In genomic region chr1:202090994-202091393, GRCh38 we compare ENCODE assay signal across 22 cellular contexts. TPM values are rescaled to one million over a fixed set of nuclear protein-coding genes. Genes with fewer than 3 reads are reported as not detected.
DNase-seq lines count a peak whose midpoint lies in the region; ATAC-seq, FAIRE-seq and TF ChIP-seq lines count a peak whose summit lies in the region.
"Had no signal": no experiment of that assay in that cellular context is flagged by ENCODE, and none has a peak within 500 bp of the region (broad histone marks: within the 10 kb centered on the region; RNA-seq: fewer than 3 reads in every experiment).

No MANE protein-coding gene starts in this region.

- no peak overlapping the region for H2BK15ac ChIP-seq in mesendoderm (replicated peaks; ENCODE audit: low read depth)

- no peaks in the 10 kb centered on the region for H3K9me1 ChIP-seq in K562 (ENCODE audit: control insufficient read depth, insufficient read depth, low read length)

- no peak overlapping the region for H2BK120ac ChIP-seq in mesendoderm (ENCODE audit: low read depth, low read length)

- H3K4me1 ChIP-seq in HEK293 (ENCODE audit: control insufficient read depth, insufficient read depth, low read length) (no peaks in the 10 kb centered on the region), K562 (replicated peaks in 1 of 2; ENCODE audit: control insufficient read depth in 2 of 2, insufficient read depth in 2 of 2, low read length in 2 of 2) (peaks cover 0 to 4% of the 10 kb centered on the region in 2 experiments; a peak in 1 of 5 replicates), mesendoderm (ENCODE audit: control insufficient read depth, low read depth, low read length) (peaks cover 2% of the 10 kb centered on the region)
- H3K4me1 ChIP-seq: ascending aorta had no signal

- intact Hi-C loops in K562 (cut with micrococcal nuclease) = no loop called here
- intact Hi-C loops in sciatic nerve (cut with DNase I) = no loop called here

- CTCF ChIA-PET in HEK293 (lab: Yijun Ruan, JAX) = interaction anchor here (0.6 to 1.5 kb wide), 2 partner anchors 56 to 92 kb away, joined by 3 to 10 read pairs; no protein-coding TSS in a partner anchor
- CTCF ChIA-PET in K562 (lab: Yijun Ruan, JAX; ENCODE audit: low intra/inter-chr PET ratio) = interaction anchor here (2.2 kb wide), 1 partner anchor 81 kb away, joined by 11 read pairs; the partner anchor contains the start of gene ELF3

- H3K56ac ChIP-seq in mesendoderm (ENCODE audit: low read length) = no peak overlapping the region

- TF ChIP-seq CTCF in HEK293 (tag by site-specific recombination; IDR thresholded peaks at IDR 0.05) (peak; percentile 66), K562 (IDR thresholded peaks at IDR 0.05 in 2 of 3, conservative IDR thresholded peaks at IDR 0.05 in 1 of 3; ENCODE audit: insufficient read depth in 2 of 3, low read depth in 1 of 3, low read length in 3 of 3) (peak in 2 of 3 experiments; percentile 23 to 38; a peak in 2 of 6 replicates)

- H3K9me3 ChIP-seq in HEK293 (ENCODE audit: control insufficient read depth, insufficient read depth, low read depth, low read length) (no peaks in the 10 kb centered on the region), K562 (replicated peaks; ENCODE audit: control insufficient read depth, insufficient read depth, low read depth, low read length) (no peaks in the 10 kb centered on the region)
- H3K9me3 ChIP-seq: ascending aorta, mucosa of descending colon had no signal

- TF ChIP-seq RAD21 in K562 (CRISPR knock-in tag; conservative IDR thresholded peaks at IDR 0.05 in 1 of 2, IDR thresholded peaks at IDR 0.05 in 1 of 2) = peak; percentile 32 to 54; a peak in 3 of 4 replicates

- H3K79me2 ChIP-seq in K562 (ENCODE audit: control insufficient read depth, insufficient read depth, low read length) (no peaks in the 10 kb centered on the region), mesendoderm (ENCODE audit: control insufficient read depth, insufficient read depth, low read length) (no peaks in the 10 kb centered on the region)

- H3K9ac ChIP-seq in K562 (ENCODE audit: insufficient read depth in 1 of 2, low read depth in 2 of 2, low read length in 2 of 2) (no peak overlapping the region), mesendoderm (ENCODE audit: low read length) (no peak overlapping the region)

- H4K5ac ChIP-seq in mesendoderm (ENCODE audit: low read length) = no peak overlapping the region

- H2AFZ ChIP-seq in K562 (ENCODE audit: low read depth, low read length) = no peak overlapping the region

- H2AK5ac ChIP-seq in mesendoderm (ENCODE audit: low read length) = no peak overlapping the region

- POLR2A ChIA-PET in HEK293 (lab: Yijun Ruan, JAX) (no interaction called here), K562 (lab: Yijun Ruan, JAX) (interaction anchor here (0.6 to 2.5 kb wide), 5 partner anchors 9 to 1233 kb away, joined by 3 to 7 read pairs (median 4); no protein-coding TSS in a partner anchor)

- BruUV-seq in K562 (replicated peaks; lab: Mats Ljungman, UMichigan) = no TSS peak

- DNase-seq in NCI-H82 (lab: John Stamatoyannopoulos, UW) (peak; percentile 48), NCI-H82 treated with DMSO at 0.1 percent for 48 hours (lab: John Stamatoyannopoulos, UW; ENCODE audit: unreplicated experiment) (no peak), K562 (ENCODE audit: extremely low read depth in 1 of 4, low spot score in 3 of 4) (peak in 1 of 4 experiments; percentile 34), mesendoderm (peak; percentile 67), sciatic nerve (ENCODE audit: low spot score) (no peak)
- no peak for DNase-seq in activated CD4-positive, alpha-beta T cell treated with anti-CD3 and anti-CD28 coated beads for 1 hour
- DNase-seq: activated CD4-positive, alpha-beta T cell treated with anti-CD3 and anti-CD28 coated beads, Interleukin-2, amount 50 U/mL, for 1 hour; effector CD4-positive, alpha-beta T cell; foreskin melanocyte; left ventricle myocardium superior; mucosa of descending colon; NCI-H1436; NCI-H69; nephron progenitor cell; SHP77 had no signal

- no peak overlapping the region for H3K18ac ChIP-seq in mesendoderm (ENCODE audit: low read length)

- in situ Hi-C loops in K562 (cut with MboI) = no loop called here

- H3K79me1 ChIP-seq in mesendoderm (ENCODE audit: low read length) = no peaks in the 10 kb centered on the region

- H3K4ac ChIP-seq in mesendoderm (ENCODE audit: low read depth, low read length) = no peak overlapping the region

- no peak overlapping the region for H3K23ac ChIP-seq in mesendoderm (ENCODE audit: low read length)

- no peak for FAIRE-seq in K562 (lab: Jason Lieb, UNC)
- FAIRE-seq: G401.6, GM18507 had no signal

- H3K27me3 ChIP-seq in K562 (ENCODE audit: control insufficient read depth in 2 of 2, insufficient read depth in 2 of 2, low read length in 2 of 2) (peaks cover 11 to 34% of the 10 kb centered on the region in 2 experiments), mesendoderm (ENCODE audit: insufficient read depth, low read length, poor library complexity) (no peaks in the 10 kb centered on the region)
- H3K27me3 ChIP-seq: ascending aorta had no signal

- H3K4me3 ChIP-seq in HEK293 (ENCODE audit: low read depth, low read length) = no peak overlapping the region
- no peak overlapping the region for H3K4me3 ChIP-seq in K562
- H3K4me3 ChIP-seq in mesendoderm (ENCODE audit: low read length) = no peak overlapping the region
- H3K4me3 ChIP-seq: ascending aorta, mucosa of descending colon had no signal

- no peaks in the 10 kb centered on the region for H3K36me3 ChIP-seq in HEK293 (ENCODE audit: control insufficient read depth in 2 of 2, insufficient read depth in 1 of 2, low read length in 2 of 2)
- no peaks in the 10 kb centered on the region for H3K36me3 ChIP-seq in K562 (ENCODE audit: control insufficient read depth, insufficient read depth, low read length)
- no peaks in the 10 kb centered on the region for H3K36me3 ChIP-seq in mesendoderm (ENCODE audit: control insufficient read depth, insufficient read depth, low read length)
- H3K36me3 ChIP-seq: ascending aorta had no signal

- no peak overlapping the region for H3K4me2 ChIP-seq in K562 (ENCODE audit: insufficient read depth, low read length)
- no peak overlapping the region for H3K4me2 ChIP-seq in mesendoderm (ENCODE audit: low read length)

- WGBS in K562 (ENCODE audit: insufficient coverage, low coverage, missing lambda C conversion rate) = 41% methylated on average over 3 of the region's 3 CpGs
- WGBS in mesendoderm (ENCODE audit: extremely low coverage, insufficient coverage, low lambda C conversion rate) = no CpG with 5 or more reads among the region's 3 CpGs

- H4K8ac ChIP-seq in mesendoderm (ENCODE audit: low read depth, low read length) = no peak overlapping the region

- TF ChIP-seq EP300 in K562 (IDR thresholded peaks at IDR 0.05; ENCODE audit: low read length) = no peak

- no peak overlapping the region for H2BK5ac ChIP-seq in mesendoderm (ENCODE audit: low read length)

- no peak overlapping the region for H3K27ac ChIP-seq in HEK293 (ENCODE audit: extremely low read depth, low read depth, low read length)
- no peak overlapping the region for H3K27ac ChIP-seq in K562 (ENCODE audit: extremely low read depth, low read depth, low read length)
- H3K27ac ChIP-seq in mesendoderm (ENCODE audit: low read depth, low read length) = no peak overlapping the region
- H3K27ac ChIP-seq: ascending aorta, C4-2B had no signal

- H4K20me1 ChIP-seq in K562 (replicated peaks; ENCODE audit: control insufficient read depth, insufficient read depth, low read length) = no peaks in the 10 kb centered on the region

- ATAC-seq in K562 = no peak; the same call in 2 of the 3 replicates
- ATAC-seq in GM18519 (IDR thresholded peaks at IDR 0.05; ENCODE audit: low FRiP score, unreplicated experiment) = no peak
- ATAC-seq in sciatic nerve = no peak
- ATAC-seq: activated naive CD4-positive, alpha-beta T cell treated with anti-CD3 and anti-CD28 coated beads, Interleukin-2, amount 50 U/mL, for 72 hours; left ventricle myocardium superior; mucosa of descending colon had no signal

- TF ChIP-seq POLR2A in K562 (conservative IDR thresholded peaks at IDR 0.05) = no peak

RNA-seq across cellular contexts. Expression of gene GPR37L1, which starts 31.7 kb away (rescaled TPM):
- not detected in 2 replicates for total RNA-seq in K562 (2011; cell fraction: chromatin; rRNA removed; ENCODE audit: low replicate concordance)
- under 0.01 TPM in 2 replicates for total RNA-seq in K562 (2011; cell fraction: nucleolus; rRNA removed)
- total RNA-seq in K562 (2011; cell fraction: nucleoplasm; rRNA removed) = not detected in 2 replicates
- not detected in 2 replicates for total RNA-seq in K562 (2014; rRNA removed)
- total RNA-seq in K562 (2014; rRNA removed; fragmentation: Illumina TruSeq; extraction: Trizol) = not detected in 2 replicates
- not detected in 2 replicates for total RNA-seq in K562 (2015; rRNA removed; fragmentation: Illumina TruSeq; extraction: Trizol)
- total RNA-seq in K562 (2021) = not detected in 2 replicates
- polyA plus RNA-seq in K562 (2011; rRNA removed) = 0.01 TPM in 1 of 2 replicates, not detected in the other
- polyA plus RNA-seq in K562 (2011; cell fraction: cytosol; rRNA removed) = 0.01 TPM in 1 of 2 replicates, not detected in the other
- polyA plus RNA-seq in K562 (2011; cell fraction: nucleus; rRNA removed) = 0.01 TPM in 1 of 2 replicates, not detected in the other
- polyA plus RNA-seq in K562 (2012) = 0.07 TPM in 2 replicates
- polyA plus RNA-seq in K562 (2014; fragmentation: Illumina TruSeq; extraction: Trizol) = not detected in 2 replicates
- not detected for polyA plus RNA-seq in K562 (2014; fragmentation: Nextera tagmentation; extraction: Ambion mirVana)
- polyA plus RNA-seq in K562 (2014; rRNA removed) = not detected in 2 replicates
- polyA minus RNA-seq in K562 (2011; rRNA and poly(A)+ RNA removed) = not detected in 2 replicates
- polyA minus RNA-seq in K562 (2011; cell fraction: cytosol; rRNA and poly(A)+ RNA removed) = not detected in 2 replicates
- polyA minus RNA-seq in K562 (2011; cell fraction: nucleus; rRNA and poly(A)+ RNA removed) = not detected in 2 replicates
- polyA plus RNA-seq in mesendoderm (2013, experiment 1 of 2) = 0.01 TPM
- polyA plus RNA-seq in mesendoderm (2013, experiment 2 of 2) = 0.03 TPM
- 33.3 TPM for total RNA-seq in sciatic nerve
- total RNA-seq: activated naive CD4-positive, alpha-beta T cell treated with anti-CD3 and anti-CD28 coated beads, Interleukin-2, amount 50 U/mL, for 72 hours; ascending aorta had no signal

RNA-seq across cellular contexts. Expression of gene ARL8A, which starts 53.5 kb away (rescaled TPM):
- 15.5 and 36.2 TPM in 2 replicates for total RNA-seq in K562 (2011; cell fraction: chromatin; rRNA removed; ENCODE audit: low replicate concordance)
- 13.9 and 24.0 TPM in 2 replicates for total RNA-seq in K562 (2011; cell fraction: nucleolus; rRNA removed)
- total RNA-seq in K562 (2011; cell fraction: nucleoplasm; rRNA removed) = 13.5 and 19.8 TPM in 2 replicates
- total RNA-seq in K562 (2014; rRNA removed) (13.1 and 21.8 TPM in 2 replicates), K562 (2014; rRNA removed; fragmentation: Illumina TruSeq; extraction: Trizol) (7.9 and 9.2 TPM in 2 replicates), K562 (2015; rRNA removed; fragmentation: Illumina TruSeq; extraction: Trizol) (11.1 and 11.8 TPM in 2 replicates), K562 (2021) (19.1 and 22.7 TPM in 2 replicates), sciatic nerve (112 TPM)
- polyA plus RNA-seq in K562 (2011; rRNA removed) (27.3 and 58.1 TPM in 2 replicates), K562 (2014; fragmentation: Illumina TruSeq; extraction: Trizol) (11.4 and 15.9 TPM in 2 replicates), K562 (2014; fragmentation: Nextera tagmentation; extraction: Ambion mirVana) (under 1 TPM; 0.17 to 0.32 TPM), K562 (2014; rRNA removed) (15.3 and 15.6 TPM in 2 replicates)
- polyA plus RNA-seq in K562 (2011; cell fraction: cytosol; rRNA removed) = 17.5 and 24.2 TPM in 2 replicates
- polyA plus RNA-seq in K562 (2011; cell fraction: nucleus; rRNA removed) = 31.3 and 39.1 TPM in 2 replicates
- polyA plus RNA-seq in K562 (2012) = 21.7 and 25.7 TPM in 2 replicates
- 12.5 and 17.4 TPM in 2 replicates for polyA minus RNA-seq in K562 (2011; rRNA and poly(A)+ RNA removed)
- 11.4 and 13.7 TPM in 2 replicates for polyA minus RNA-seq in K562 (2011; cell fraction: cytosol; rRNA and poly(A)+ RNA removed)
- polyA minus RNA-seq in K562 (2011; cell fraction: nucleus; rRNA and poly(A)+ RNA removed) = 3.4 and 10.0 TPM in 2 replicates
- 32.9 TPM for polyA plus RNA-seq in mesendoderm (2013, experiment 1 of 2)
- 31.1 TPM for polyA plus RNA-seq in mesendoderm (2013, experiment 2 of 2)

Comparison
In these comparisons a context has a peak if more than half of its experiments do, and no peak if none do; other contexts are left out.
1. DNase-seq: peak in NCI-H82 (single experiment) and mesendoderm (single experiment); none in NCI-H82 treated with DMSO at 0.1 percent for 48 hours (single experiment), activated CD4-positive, alpha-beta T cell treated with anti-CD3 and anti-CD28 coated beads for 1 hour (single experiment) and sciatic nerve (single experiment).
2. RNA of gene GPR37L1, which starts 31.7 kb away (total RNA-seq): 33.3 TPM in sciatic nerve (single experiment); under 0.01 TPM in K562; every median in the first group is over 10 times any median in the second.